22 cellular contexts compared by ENCODE assay signal in the genomic region with DNA sequence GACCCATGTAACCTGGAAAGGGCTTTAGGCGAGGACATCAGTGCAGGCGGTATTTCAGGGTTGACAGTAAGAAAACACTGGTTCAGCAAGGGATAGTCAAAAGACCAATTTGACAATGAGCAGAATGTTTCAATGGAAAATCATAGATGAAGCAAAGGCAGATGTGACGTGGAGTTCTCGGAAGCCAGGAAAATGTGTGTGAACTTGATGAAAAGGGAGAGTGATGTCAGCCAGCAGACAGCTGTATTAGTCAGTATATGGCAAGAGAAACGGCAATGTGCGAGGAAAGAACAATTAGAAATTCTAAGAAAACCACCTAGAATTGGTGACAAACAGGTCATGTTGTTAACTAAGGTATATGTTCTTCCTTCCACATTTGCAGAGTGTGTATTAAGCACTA.
"Had no signal": no experiment of that assay in that cellular context is flagged by ENCODE, and none has a peak within 500 bp of the region (broad histone marks: within the 10 kb centered on the region; RNA-seq: fewer than 3 reads in every experiment).

No MANE protein-coding gene starts in this region.

- H3K9me3 ChIP-seq: adrenal gland, breast epithelium, Peyer's patch had no signal

- H3K27me3 ChIP-seq: adrenal gland, breast epithelium, Peyer's patch had no signal

- DNase-seq: activated CD4-positive, alpha-beta T cell treated with anti-CD3 and anti-CD28 coated beads for 48 hours; activated CD4-positive, alpha-beta T cell treated with anti-CD3 and anti-CD28 coated beads, Interleukin-2, amount 50 U/mL, for 4 hours; activated CD4-positive, CD25-positive, alpha-beta regulatory T cell treated with anti-CD3 and anti-CD28 coated beads, Interleukin-2, amount 50 U/mL, for 72 hours; activated CD8-positive, alpha-beta memory T cell treated with anti-CD3 and anti-CD28 coated beads, Interleukin-2, amount 50 U/mL, for 48 hours; activated CD8-positive, alpha-beta T cell treated with anti-CD3 and anti-CD28 coated beads, Interleukin-2, amount 10 ng/mL, durations not matched to agents 7 days and 5 days; activated naive CD4-positive, alpha-beta T cell treated with anti-CD3 and anti-CD28 coated beads, Interleukin-2, amount 50 U/mL, for 16 hours; activated naive CD8-positive, alpha-beta T cell treated with anti-CD3 and anti-CD28 coated beads, Interleukin-2, amount 10 ng/mL, durations not matched to agents 7 days and 5 days; activated T-cell treated with anti-CD3 and anti-CD28 coated beads, Interleukin-2, amount 50 U/mL, for 1 hour; adrenal gland; anterior cingulate cortex; Karpas-422; MM.1S; NCI-H146; NCI-H187 treated with DMSO at 0.1 percent for 48 hours; NCI-H2081 treated with DMSO at 0.1 percent for 48 hours; NCI-H446; NCI-H524; Peyer's patch; SHP77 treated with DMSO at 0.1 percent for 48 hours had no signal

- H3K4me3 ChIP-seq: adrenal gland, breast epithelium, Peyer's patch had no signal

- H3K36me3 ChIP-seq: adrenal gland, breast epithelium, Peyer's patch had no signal

- H3K4me1 ChIP-seq: adrenal gland, breast epithelium, Peyer's patch had no signal

- H3K27ac ChIP-seq: adrenal gland, breast epithelium, Peyer's patch, RWPE1 had no signal

- ATAC-seq: activated CD8-positive, alpha-beta T cell treated with anti-CD3 and anti-CD28 coated beads, Interleukin-2, amount 10 ng/mL, durations not matched to agents 7 days and 5 days; WTC11 had no signal
